9 cellular contexts compared by ENCODE assay signal in genomic region chr1:18299441-18300338, GRCh38.
DNase-seq lines count a peak whose midpoint lies in the region; ATAC-seq and TF ChIP-seq lines count a peak whose summit lies in the region.
"Had no signal": no experiment of that assay in that cellular context is flagged by ENCODE, and none has a peak within 500 bp of the region (broad histone marks: within the 10 kb centered on the region; RNA-seq: fewer than 3 reads in every experiment).

No MANE protein-coding gene starts in this region.

- H3K4me3 Mint-ChIP-seq in activated CD4-positive, alpha-beta memory T cell treated with anti-CD3 and anti-CD28 coated beads for 36 hours: no peak overlapping the region
- H3K4me3 Mint-ChIP-seq: naive thymus-derived CD8-positive, alpha-beta T cell had no signal

- H3K27me3 Mint-ChIP-seq in activated CD4-positive, alpha-beta memory T cell treated with anti-CD3 and anti-CD28 coated beads for 36 hours: peaks cover 34% of the 10 kb centered on the region

- 55 to 69% methylated on average over 7 of the region's 7 CpGs for WGBS in lung, 2 donors

- no peak overlapping the region for H3K4me3 ChIP-seq in lung

- peaks cover 0 to 4% of the 10 kb centered on the region in 2 donors for H3K9me3 ChIP-seq in lung (ENCODE audit: control insufficient read depth in 2 of 2, insufficient read depth in 1 of 2, low read length in 1 of 2)

- no peaks in the 10 kb centered on the region for H3K27me3 ChIP-seq in lung (ENCODE audit: control insufficient read depth, insufficient read depth)

- no peaks in the 10 kb centered on the region for H3K4me1 Mint-ChIP-seq in activated CD4-positive, alpha-beta memory T cell treated with anti-CD3 and anti-CD28 coated beads for 36 hours (ENCODE audit: low read depth)

- DNase-seq in activated CD4-positive, alpha-beta T cell treated with anti-CD3 and anti-CD28 coated beads for 48 hours: peak; percentile 27
- no peak for DNase-seq in activated CD4-positive, alpha-beta T cell treated with anti-CD3 and anti-CD28 coated beads for 1 hour
- DNase-seq in M059J (ENCODE audit: low read depth): peak; percentile 16
- DNase-seq in activated CD4-positive, alpha-beta memory T cell treated with anti-CD3 and anti-CD28 coated beads for 36 hours: peak; percentile 15
- DNase-seq in lung (ENCODE audit: low spot score): no peak
- no peak for DNase-seq in activated effector memory CD4-positive, alpha-beta T cell treated with Interleukin-2 at 50 U/mL for 16 hours

- intact Hi-C loops in activated CD4-positive, alpha-beta memory T cell treated with anti-CD3 and anti-CD28 coated beads for 36 hours (cut with micrococcal nuclease): no loop called here

- H3K27ac Mint-ChIP-seq in activated CD4-positive, alpha-beta memory T cell treated with anti-CD3 and anti-CD28 coated beads for 36 hours: no peak overlapping the region
- H3K27ac Mint-ChIP-seq: naive thymus-derived CD8-positive, alpha-beta T cell had no signal

- no peaks in the 10 kb centered on the region for H3K9me3 Mint-ChIP-seq in activated CD4-positive, alpha-beta memory T cell treated with anti-CD3 and anti-CD28 coated beads for 36 hours
- H3K9me3 Mint-ChIP-seq: naive thymus-derived CD8-positive, alpha-beta T cell had no signal

- no peaks in the 10 kb centered on the region for H3K36me3 Mint-ChIP-seq in activated CD4-positive, alpha-beta memory T cell treated with anti-CD3 and anti-CD28 coated beads for 36 hours
- H3K36me3 Mint-ChIP-seq: naive thymus-derived CD8-positive, alpha-beta T cell had no signal

- TF ChIP-seq CTCF in lung (IDR thresholded peaks at IDR 0.05; ENCODE audit: control extremely low read depth, extremely low read depth): peak; percentile 25

- no peak overlapping the region for H3K27ac ChIP-seq in lung (ENCODE audit: low read depth in 1 of 2, low read length in 1 of 2)

- POLR2A ChIA-PET in activated CD4-positive, alpha-beta memory T cell treated with anti-CD3 and anti-CD28 coated beads for 36 hours (lab: Charles Lee): no interaction called here

- ATAC-seq in lung (ENCODE audit: insufficient read depth, low FRiP score): no peak
- ATAC-seq in GM19455 (IDR thresholded peaks at IDR 0.05; ENCODE audit: unreplicated experiment): no peak
- no peak for ATAC-seq in GM19463 (IDR thresholded peaks at IDR 0.05; ENCODE audit: unreplicated experiment)
- ATAC-seq: naive thymus-derived CD8-positive, alpha-beta T cell had no signal

- H3K4me1 ChIP-seq in lung (ENCODE audit: control insufficient read depth in 2 of 2, insufficient read depth in 2 of 2, low read length in 2 of 2): no peaks in the 10 kb centered on the region

- CTCF ChIA-PET in activated CD4-positive, alpha-beta memory T cell treated with anti-CD3 and anti-CD28 coated beads for 36 hours (lab: Charles Lee): interaction anchor here (1.0 to 4.2 kb wide), 8 partner anchors 8 to 575 kb away, joined by 3 to 16 read pairs (median 6); no protein-coding TSS in a partner anchor

- no peaks in the 10 kb centered on the region for H3K36me3 ChIP-seq in lung (ENCODE audit: control insufficient read depth in 2 of 2, insufficient read depth in 2 of 2, low read length in 2 of 2)

Comparison
In these comparisons a context has a peak if more than half of its experiments do, and no peak if none do; other contexts are left out.
1. DNase-seq: peak in activated CD4-positive, alpha-beta T cell treated with anti-CD3 and anti-CD28 coated beads for 48 hours (single experiment), M059J (single experiment) and activated CD4-positive, alpha-beta memory T cell treated with anti-CD3 and anti-CD28 coated beads for 36 hours (single experiment); none in activated CD4-positive, alpha-beta T cell treated with anti-CD3 and anti-CD28 coated beads for 1 hour (single experiment), lung (single experiment) and activated effector memory CD4-positive, alpha-beta T cell treated with Interleukin-2 at 50 U/mL for 16 hours (single experiment).